11 cellular contexts compared by ENCODE assay signal in genomic region chr19:6803036-6803404, GRCh38. TPM values are rescaled to one million over a fixed set of nuclear protein-coding genes. Genes with fewer than 3 reads are reported as not detected.
DNase-seq lines count a peak whose midpoint lies in the region; ATAC-seq, FAIRE-seq and TF ChIP-seq lines count a peak whose summit lies in the region.
"Had no signal": no experiment of that assay in that cellular context is flagged by ENCODE, and none has a peak within 500 bp of the region (broad histone marks: within the 10 kb centered on the region; RNA-seq: fewer than 3 reads in every experiment).

No MANE protein-coding gene starts in this region.

- H3K36me3 ChIP-seq in KMS-11 (ENCODE audit: insufficient read depth) (no peaks in the 10 kb centered on the region), spleen (peaks cover 0 to 14% (median 0%) of the 10 kb centered on the region in 6 donors)

- no peak for FAIRE-seq in frontal cortex (lab: Jason Lieb, UNC)

- ATAC-seq in activated CD4-positive, alpha-beta T cell treated with anti-CD3 and anti-CD28 coated beads for 36 hours = no peak

- peak overlapping the region; percentile 51; the same call in 1 of the 2 replicates for H3K9ac ChIP-seq in KMS-11

- H3K4me3 ChIP-seq in KMS-11 (IDR thresholded peaks at IDR 0.05; ENCODE audit: insufficient read depth, low read depth, low read length) (no peak overlapping the region), spleen (peak overlapping the region in 4 of 8 donors; percentile 46 to 68 (median 48))

- TF ChIP-seq POLR2A in spleen (IDR thresholded peaks at IDR 0.05) = no peak

- CTCF ChIA-PET in activated CD4-positive, alpha-beta T cell treated with anti-CD3 and anti-CD28 coated beads for 36 hours (lab: Charles Lee) = interaction anchor here (0.5 to 2.8 kb wide), 13 partner anchors 9 to 1409 kb away, joined by 3 to 13 read pairs (median 3); partner anchors contain the start of gene VAV1

- no peaks in the 10 kb centered on the region for H4K20me1 ChIP-seq in KMS-11 (ENCODE audit: insufficient read depth)

- H3K27ac Mint-ChIP-seq in activated CD4-positive, alpha-beta T cell treated with anti-CD3 and anti-CD28 coated beads for 36 hours = peak overlapping the region; percentile 88
- H3K27ac Mint-ChIP-seq in activated T-helper 2 cell treated with anti-CD3 and anti-CD28 coated beads, Interferon-gamma antibody, Interleukin-2, Interleukin-4, amounts not matched to agents 10 μg/mL and 5 μg/mL and 100 μg/mL, durations not matched to agents 14 hours and 24 hours and 36 hours = peak overlapping the region; percentile 92
- H3K27ac Mint-ChIP-seq: type B pancreatic cell had no signal

- H3K27me3 Mint-ChIP-seq in activated CD4-positive, alpha-beta T cell treated with anti-CD3 and anti-CD28 coated beads for 36 hours = no peaks in the 10 kb centered on the region
- H3K27me3 Mint-ChIP-seq in activated T-helper 2 cell treated with anti-CD3 and anti-CD28 coated beads, Interferon-gamma antibody, Interleukin-2, Interleukin-4, amounts not matched to agents 10 μg/mL and 5 μg/mL and 100 μg/mL, durations not matched to agents 14 hours and 24 hours and 36 hours (ENCODE audit: low read depth) = no peaks in the 10 kb centered on the region

- DNase-seq in activated CD4-positive, alpha-beta T cell treated with anti-CD3 and anti-CD28 coated beads for 36 hours = no peak
- DNase-seq in activated CD4-positive, alpha-beta T cell treated with anti-CD3 and anti-CD28 coated beads, Interleukin-2, amount 50 U/mL, for 4 hours = no peak
- DNase-seq in activated T-helper 2 cell treated with anti-CD3 and anti-CD28 coated beads, Interferon-gamma antibody, Interleukin-2, Interleukin-4, amounts not matched to agents 10 μg/mL and 5 μg/mL and 100 μg/mL, durations not matched to agents 14 hours and 24 hours and 36 hours (ENCODE audit: low spot score) = no peak
- DNase-seq in spleen (peak; percentile 76), frontal cortex (ENCODE audit: low spot score in 2 of 2) (no peak), superior temporal gyrus (ENCODE audit: extremely low spot score) (no peak)
- DNase-seq in stimulated activated CD4-positive, alpha-beta T cell treated with anti-CD3 and anti-CD28 coated beads, Interleukin-15, amount 100 ng/mL, for 24 hours = no peak
- DNase-seq: NCI-H2029 had no signal

- H3K4me1 ChIP-seq in KMS-11 (ENCODE audit: low read depth, poor library complexity, severe bottlenecking) (peaks cover 41% of the 10 kb centered on the region), spleen (peaks cover 4 to 93% (median 58%) of the 10 kb centered on the region in 6 donors)

- H3K4me3 Mint-ChIP-seq in activated CD4-positive, alpha-beta T cell treated with anti-CD3 and anti-CD28 coated beads for 36 hours = peak overlapping the region; percentile 82
- peak overlapping the region; percentile 83 for H3K4me3 Mint-ChIP-seq in activated T-helper 2 cell treated with anti-CD3 and anti-CD28 coated beads, Interferon-gamma antibody, Interleukin-2, Interleukin-4, amounts not matched to agents 10 μg/mL and 5 μg/mL and 100 μg/mL, durations not matched to agents 14 hours and 24 hours and 36 hours (ENCODE audit: low read depth)
- H3K4me3 Mint-ChIP-seq: type B pancreatic cell had no signal

- H3K27me3 ChIP-seq in KMS-11 (ENCODE audit: insufficient read depth, low read depth) = no peaks in the 10 kb centered on the region
- no peaks in the 10 kb centered on the region for H3K27me3 ChIP-seq in spleen (replicated peaks in 1 of 7)

- WGBS in spleen, 5 donors = 43 to 56% (median 49%) methylated on average over 8 of the region's 8 CpGs

- POLR2A ChIA-PET in activated CD4-positive, alpha-beta T cell treated with anti-CD3 and anti-CD28 coated beads for 36 hours (lab: Charles Lee) = interaction anchor here (0.6 to 1.1 kb wide), 4 partner anchors 24 to 67 kb away, joined by 3 to 4 read pairs (median 3); partner anchors contain the start of gene VAV1

- H3K4me1 Mint-ChIP-seq in activated CD4-positive, alpha-beta T cell treated with anti-CD3 and anti-CD28 coated beads for 36 hours = peaks cover 67% of the 10 kb centered on the region
- H3K4me1 Mint-ChIP-seq in activated T-helper 2 cell treated with anti-CD3 and anti-CD28 coated beads, Interferon-gamma antibody, Interleukin-2, Interleukin-4, amounts not matched to agents 10 μg/mL and 5 μg/mL and 100 μg/mL, durations not matched to agents 14 hours and 24 hours and 36 hours (ENCODE audit: low read depth) = peaks cover 39% of the 10 kb centered on the region

- H3K36me3 Mint-ChIP-seq in activated CD4-positive, alpha-beta T cell treated with anti-CD3 and anti-CD28 coated beads for 36 hours (ENCODE audit: low read depth) = peaks cover 33% of the 10 kb centered on the region
- H3K36me3 Mint-ChIP-seq in activated T-helper 2 cell treated with anti-CD3 and anti-CD28 coated beads, Interferon-gamma antibody, Interleukin-2, Interleukin-4, amounts not matched to agents 10 μg/mL and 5 μg/mL and 100 μg/mL, durations not matched to agents 14 hours and 24 hours and 36 hours (ENCODE audit: low read depth) = peaks cover 32% of the 10 kb centered on the region
- H3K36me3 Mint-ChIP-seq: type B pancreatic cell had no signal

- intact Hi-C loops in activated CD4-positive, alpha-beta T cell treated with anti-CD3 and anti-CD28 coated beads for 36 hours (cut with DNase I, micrococcal nuclease) = loop anchor here (2.0 kb wide), 2 partner anchors 36 to 128 kb away; partner anchors contain the start of gene SH2D3A (in 1 of the 2)
- intact Hi-C loops in activated T-helper 2 cell treated with anti-CD3 and anti-CD28 coated beads, Interferon-gamma antibody, Interleukin-2, Interleukin-4, amounts not matched to agents 10 μg/mL and 5 μg/mL and 100 μg/mL, durations not matched to agents 14 hours and 24 hours and 36 hours (cut with micrococcal nuclease) = loop anchor here (2.0 kb wide), 1 partner anchor 64 kb away; the partner anchor contains the start of gene TRIP10
- intact Hi-C loops in spleen (cut with DNase I; ENCODE audit: low total_unique reads) = no loop called here

- no peaks in the 10 kb centered on the region for H3K9me3 ChIP-seq in spleen

- H3K4me2 ChIP-seq in KMS-11 = peak overlapping the region; percentile 99; the same call in 1 of the 2 replicates

- TF ChIP-seq CTCF in KMS-11 (conservative IDR thresholded peaks at IDR 0.05; ENCODE audit: low read depth, low read length) = no peak
- no peak for TF ChIP-seq CTCF in spleen (IDR thresholded peaks at IDR 0.05 in 8 of 11, conservative IDR thresholded peaks at IDR 0.05 in 3 of 11)

- peak overlapping the region; percentile 94 for H3K27ac ChIP-seq in KMS-11
- H3K27ac ChIP-seq in spleen = peak overlapping the region in 7 of 8 donors; percentile 66 to 94 (median 87)

- peaks cover 40% of the 10 kb centered on the region for H3K79me2 ChIP-seq in KMS-11 (ENCODE audit: insufficient read depth, low read depth)

- H2AFZ ChIP-seq in KMS-11 (ENCODE audit: low read depth) = no peak overlapping the region

- no peaks in the 10 kb centered on the region for H3K9me3 Mint-ChIP-seq in activated CD4-positive, alpha-beta T cell treated with anti-CD3 and anti-CD28 coated beads for 36 hours (ENCODE audit: low read depth)
- H3K9me3 Mint-ChIP-seq in activated T-helper 2 cell treated with anti-CD3 and anti-CD28 coated beads, Interferon-gamma antibody, Interleukin-2, Interleukin-4, amounts not matched to agents 10 μg/mL and 5 μg/mL and 100 μg/mL, durations not matched to agents 14 hours and 24 hours and 36 hours = no peaks in the 10 kb centered on the region

RNA-seq across cellular contexts. Expression of gene VAV1, which starts 30.5 kb away (rescaled TPM):
- 10 to 100 TPM; 73.4 to 90.8 TPM for total RNA-seq in activated CD4-positive, alpha-beta T cell treated with anti-CD3 and anti-CD28 coated beads for 36 hours
- 68.9 and 69.7 TPM in 2 replicates for total RNA-seq in activated T-helper 2 cell treated with anti-CD3 and anti-CD28 coated beads, Interferon-gamma antibody, Interleukin-2, Interleukin-4, amounts not matched to agents 10 μg/mL and 5 μg/mL and 100 μg/mL, durations not matched to agents 14 hours and 24 hours and 36 hours
- 100 to 1,000 TPM in 1 of 7 donors, 10 to 100 TPM in 6; 73.4 to 151 (median 90.1) TPM for total RNA-seq in spleen
- 10 to 100 TPM; 34.8 to 48.8 (median 40.9) TPM for polyA plus RNA-seq in spleen
- 0.82 TPM for total RNA-seq in frontal cortex
- total RNA-seq: SK-MEL-5 had no signal

RNA-seq across cellular contexts. Expression of gene SH2D3A, which starts 35.8 kb away (rescaled TPM):
- 10 to 100 TPM; 20.7 to 23.2 TPM for total RNA-seq in activated CD4-positive, alpha-beta T cell treated with anti-CD3 and anti-CD28 coated beads for 36 hours
- 7.7 and 8.7 TPM in 2 replicates for total RNA-seq in activated T-helper 2 cell treated with anti-CD3 and anti-CD28 coated beads, Interferon-gamma antibody, Interleukin-2, Interleukin-4, amounts not matched to agents 10 μg/mL and 5 μg/mL and 100 μg/mL, durations not matched to agents 14 hours and 24 hours and 36 hours
- total RNA-seq in spleen (10 to 100 TPM in 5 of 7 donors, 1 to 10 TPM in 2; 7.5 to 17.1 (median 11.8) TPM), frontal cortex (0.82 TPM)
- 10 to 100 TPM in 1 of 3 donors, 1 to 10 TPM in 2; 7.6 to 10.0 (median 9.3) TPM for polyA plus RNA-seq in spleen

Comparison
In these comparisons a context has a peak if more than half of its experiments do, and no peak if none do; other contexts are left out.
1. RNA of gene VAV1, which starts 30.5 kb away (total RNA-seq): 73.4 to 90.8 TPM in activated CD4-positive, alpha-beta T cell treated with anti-CD3 and anti-CD28 coated beads for 36 hours, 73.4 to 151 TPM in spleen and 68.9 to 69.7 TPM in activated T-helper 2 cell treated with anti-CD3 and anti-CD28 coated beads, Interferon-gamma antibody, Interleukin-2, Interleukin-4, amounts not matched to agents 10 μg/mL and 5 μg/mL and 100 μg/mL, durations not matched to agents 14 hours and 24 hours and 36 hours; 0.82 TPM in frontal cortex (single experiment); every median in the first group is over 10 times any median in the second.